In genomic region chr17:39928868-39929651, GRCh38 we compare ENCODE assay signal across 9 cellular contexts. TPM values are rescaled to one million over a fixed set of nuclear protein-coding genes. Genes with fewer than 3 reads are reported as not detected.
A peak's percentile ranks its signal among the peaks of the same experiment; 100 is the strongest.
DNase-seq lines count a peak whose midpoint lies in the region; ATAC-seq and TF ChIP-seq lines count a peak whose summit lies in the region.
"Had no signal": no experiment of that assay in that cellular context is flagged by ENCODE, and none has a peak within 500 bp of the region (broad histone marks: within the 10 kb centered on the region; RNA-seq: fewer than 3 reads in every experiment).

No MANE protein-coding gene starts in this region.

- H2AFZ ChIP-seq in hepatocyte = no peak overlapping the region

- H3K79me2 ChIP-seq in hepatocyte = peaks cover 28% of the 10 kb centered on the region

- H3K27ac Mint-ChIP-seq in activated CD8-positive, alpha-beta T cell treated with anti-CD3 and anti-CD28 coated beads for 36 hours = peak overlapping the region; percentile 62
- peak overlapping the region; percentile 78 for H3K27ac Mint-ChIP-seq in type B pancreatic cell

- H3K36me3 ChIP-seq in hepatocyte (replicated peaks; ENCODE audit: insufficient read depth, low read depth) = no peaks in the 10 kb centered on the region

- H3K27ac ChIP-seq in AG04450 (ENCODE audit: low read depth, low read length) = peak overlapping the region; percentile 96
- H3K27ac ChIP-seq in hepatocyte = peak overlapping the region; percentile 94

- intact Hi-C loops in activated CD8-positive, alpha-beta T cell treated with anti-CD3 and anti-CD28 coated beads for 36 hours (cut with micrococcal nuclease) = loop anchor here (5.0 kb wide), 1 partner anchor 172 kb away; no protein-coding TSS in a partner anchor

- H3K9me3 ChIP-seq in AG04450 (ENCODE audit: control insufficient read depth, insufficient read depth, low read length) (no peaks in the 10 kb centered on the region), hepatocyte (ENCODE audit: low read depth) (no peaks in the 10 kb centered on the region)

- H3K4me1 ChIP-seq in hepatocyte (ENCODE audit: insufficient read depth) = peaks cover 20% of the 10 kb centered on the region

- CTCF ChIA-PET in AG04450 (lab: Charles Lee) = no interaction called here
- CTCF ChIA-PET in activated CD8-positive, alpha-beta T cell treated with anti-CD3 and anti-CD28 coated beads for 36 hours (lab: Charles Lee) = interaction anchor here (1.0 to 1.6 kb wide), 5 partner anchors 10 to 307 kb away, joined by 3 to 5 read pairs (median 3); no protein-coding TSS in a partner anchor

- 81% methylated on average over 8 of the region's 8 CpGs for whole genome bisulfite sequencing in hepatocyte (ENCODE audit: low lambda C conversion rate, missing lambda C conversion rate)

- no peaks in the 10 kb centered on the region for H3K27me3 Mint-ChIP-seq in activated CD8-positive, alpha-beta T cell treated with anti-CD3 and anti-CD28 coated beads for 36 hours
- no peaks in the 10 kb centered on the region for H3K27me3 Mint-ChIP-seq in type B pancreatic cell

- TF ChIP-seq CTCF in AG04450 (IDR thresholded peaks at IDR 0.05; ENCODE audit: low read depth, low read length) (no peak), hepatocyte (IDR thresholded peaks at IDR 0.05; ENCODE audit: poor library complexity) (no peak), type B pancreatic cell (conservative IDR thresholded peaks at IDR 0.05) (no peak)
- TF ChIP-seq CTCF in activated CD8-positive, alpha-beta T cell treated with anti-CD3 and anti-CD28 coated beads for 36 hours (IDR thresholded peaks at IDR 0.05) = no peak

- ATAC-seq in HG02798 (IDR thresholded peaks at IDR 0.05; ENCODE audit: poor library complexity, unreplicated experiment) (peak; percentile 20), GM18909 (IDR thresholded peaks at IDR 0.05; ENCODE audit: poor library complexity, unreplicated experiment) (no peak)
- ATAC-seq in activated CD8-positive, alpha-beta T cell treated with anti-CD3 and anti-CD28 coated beads for 36 hours = peak; percentile 2

- peak; percentile 77 for DNase-seq in AG04450 (ENCODE audit: low read depth, low spot score)
- DNase-seq in activated CD8-positive, alpha-beta T cell treated with anti-CD3 and anti-CD28 coated beads for 36 hours = no peak
- no peak for DNase-seq in hepatocyte (ENCODE audit: low spot score)
- no peak for DNase-seq in type B pancreatic cell (ENCODE audit: extremely low spot score, unreplicated experiment)
- DNase-seq in NCI-H1694 treated with DMSO at 0.1 percent for 48 hours (lab: John Stamatoyannopoulos, UW) = no peak
- no peak for DNase-seq in islet precursor cell

- H3K4me1 Mint-ChIP-seq in activated CD8-positive, alpha-beta T cell treated with anti-CD3 and anti-CD28 coated beads for 36 hours (ENCODE audit: low read depth) = peaks cover 36% of the 10 kb centered on the region
- H3K4me1 Mint-ChIP-seq in type B pancreatic cell (ENCODE audit: unreplicated experiment) = peaks cover 27% of the 10 kb centered on the region

- H3K9me3 Mint-ChIP-seq in activated CD8-positive, alpha-beta T cell treated with anti-CD3 and anti-CD28 coated beads for 36 hours = no peaks in the 10 kb centered on the region
- H3K9me3 Mint-ChIP-seq in type B pancreatic cell = no peaks in the 10 kb centered on the region
- H3K9me3 Mint-ChIP-seq: dendritic cell treated with granulocyte-macrophage colony-stimulating factor and Interleukin-4, amounts not matched to agents 40 ng/mL and 50 ng/mL, for 4 days had no signal

- no peaks in the 10 kb centered on the region for H3K9me2 ChIP-seq in hepatocyte (replicated peaks; ENCODE audit: insufficient read depth)

- H3K36me3 Mint-ChIP-seq in activated CD8-positive, alpha-beta T cell treated with anti-CD3 and anti-CD28 coated beads for 36 hours (ENCODE audit: low read depth) = peaks cover 14% of the 10 kb centered on the region
- no peaks in the 10 kb centered on the region for H3K36me3 Mint-ChIP-seq in type B pancreatic cell

- H3K4me2 ChIP-seq in hepatocyte = peak overlapping the region; percentile 77

- H3K27me3 ChIP-seq in AG04450 (ENCODE audit: control insufficient read depth, insufficient read depth, low read length) (no peaks in the 10 kb centered on the region), hepatocyte (no peaks in the 10 kb centered on the region)

- POLR2A ChIA-PET in AG04450 (lab: Yijun Ruan, JAX) = interaction anchor here (0.9 to 1.1 kb wide), 2 partner anchors 50 to 51 kb away, joined by 3 to 4 read pairs; partner anchors contain the start of gene PSMD3
- POLR2A ChIA-PET in activated CD8-positive, alpha-beta T cell treated with anti-CD3 and anti-CD28 coated beads for 36 hours (lab: Charles Lee) = interaction anchor here (1.0 kb wide), 3 partner anchors 11 to 65 kb away, joined by 3 to 4 read pairs (median 3); partner anchors contain the start of gene IKZF3

- peaks cover 16% of the 10 kb centered on the region for H4K20me1 ChIP-seq in hepatocyte (ENCODE audit: insufficient read depth, poor library complexity, severe bottlenecking)

- no peak overlapping the region for H3K4me3 Mint-ChIP-seq in activated CD8-positive, alpha-beta T cell treated with anti-CD3 and anti-CD28 coated beads for 36 hours
- H3K4me3 Mint-ChIP-seq in type B pancreatic cell = peak overlapping the region; percentile 73

- H3K4me3 ChIP-seq in AG04450 (ENCODE audit: low read depth, low read length) (peak overlapping the region; percentile 17; the same call in 1 of the 2 replicates), hepatocyte (no peak overlapping the region)

RNA-seq across cellular contexts. Expression of gene LRRC3C, which starts 1.5 kb away (rescaled TPM):
- not detected in 2 replicates for polyA plus RNA-seq in AG04450 (2011; rRNA removed)
- polyA minus RNA-seq in AG04450 (2011; rRNA and poly(A)+ RNA removed) = not detected in 2 replicates
- total RNA-seq in activated CD8-positive, alpha-beta T cell treated with anti-CD3 and anti-CD28 coated beads for 36 hours = not detected
- 0.57 TPM in 1 of 2 replicates, not detected in the other for total RNA-seq in hepatocyte
- not detected in 2 replicates for polyA plus RNA-seq in hepatocyte
- not detected in 2 replicates for total RNA-seq in type B pancreatic cell (ENCODE audit: low replicate concordance)

RNA-seq across cellular contexts. Expression of gene ORMDL3, which starts 1.7 kb away (rescaled TPM):
- polyA plus RNA-seq in AG04450 (2011; rRNA removed) (45.6 and 76.0 TPM in 2 replicates), hepatocyte (33.3 and 56.4 TPM in 2 replicates)
- 70.8 and 138 TPM in 2 replicates for polyA minus RNA-seq in AG04450 (2011; rRNA and poly(A)+ RNA removed)
- 10 to 100 TPM; 78.8 to 80.5 TPM for total RNA-seq in activated CD8-positive, alpha-beta T cell treated with anti-CD3 and anti-CD28 coated beads for 36 hours
- total RNA-seq in hepatocyte (52.8 and 73.3 TPM in 2 replicates), type B pancreatic cell (ENCODE audit: low replicate concordance) (59.8 and 82.7 TPM in 2 replicates)

RNA-seq across cellular contexts. Expression of gene GSDMB, which starts 10.6 kb away (rescaled TPM):
- 5.0 and 5.3 TPM in 2 replicates for polyA plus RNA-seq in AG04450 (2011; rRNA removed)
- 4.3 and 4.8 TPM in 2 replicates for polyA minus RNA-seq in AG04450 (2011; rRNA and poly(A)+ RNA removed)
- total RNA-seq in activated CD8-positive, alpha-beta T cell treated with anti-CD3 and anti-CD28 coated beads for 36 hours = 10 to 100 TPM; 26.9 to 32.5 TPM
- total RNA-seq in hepatocyte = 7.9 and 10.3 TPM in 2 replicates
- polyA plus RNA-seq in hepatocyte = 6.4 and 6.9 TPM in 2 replicates
- total RNA-seq in type B pancreatic cell (ENCODE audit: low replicate concordance) = 15.8 and 16.4 TPM in 2 replicates

RNA-seq across cellular contexts. Expression of gene GSDMA, which starts 33.7 kb away (rescaled TPM):
- not detected in 2 replicates for polyA plus RNA-seq in AG04450 (2011; rRNA removed)
- not detected in 2 replicates for polyA minus RNA-seq in AG04450 (2011; rRNA and poly(A)+ RNA removed)
- total RNA-seq in activated CD8-positive, alpha-beta T cell treated with anti-CD3 and anti-CD28 coated beads for 36 hours = 1 to 10 TPM; 1.3 to 1.6 TPM
- 0.08 TPM in 1 of 2 replicates, not detected in the other for total RNA-seq in hepatocyte
- 0.08 and 0.21 TPM in 2 replicates for polyA plus RNA-seq in hepatocyte
- total RNA-seq in type B pancreatic cell (ENCODE audit: low replicate concordance) = not detected in 2 replicates

RNA-seq across cellular contexts. Expression of gene PSMD3, which starts 51.5 kb away (rescaled TPM):
- polyA plus RNA-seq in AG04450 (2011; rRNA removed) (62.6 and 81.6 TPM in 2 replicates), hepatocyte (114 and 124 TPM in 2 replicates)
- polyA minus RNA-seq in AG04450 (2011; rRNA and poly(A)+ RNA removed) = 71.4 and 98.7 TPM in 2 replicates
- total RNA-seq in activated CD8-positive, alpha-beta T cell treated with anti-CD3 and anti-CD28 coated beads for 36 hours = 100 to 1,000 TPM; 149 to 153 TPM
- total RNA-seq in hepatocyte (71.9 and 92.1 TPM in 2 replicates), type B pancreatic cell (ENCODE audit: low replicate concordance) (110 and 116 TPM in 2 replicates)
